ENCODE assay signal across 14 cellular contexts in the genomic region with DNA sequence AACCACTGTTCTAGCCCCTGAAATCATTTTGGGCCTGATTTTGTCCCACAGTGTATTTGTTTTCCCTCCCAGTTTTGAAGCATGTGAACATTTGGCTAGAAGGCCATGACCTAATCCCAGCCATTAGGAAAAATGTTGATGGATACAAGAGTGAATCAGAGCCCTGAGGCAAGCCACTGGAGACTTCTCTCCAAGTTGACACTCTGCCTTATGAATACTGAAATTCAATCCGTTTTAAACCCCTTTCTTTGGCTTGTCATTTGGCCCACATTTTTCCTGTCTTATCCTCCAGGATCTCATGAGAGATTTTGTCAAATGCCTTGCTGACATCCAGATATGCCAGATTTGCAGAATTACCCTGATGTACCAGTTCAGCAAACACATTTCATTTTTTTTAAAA.
A peak's percentile ranks its signal among the peaks of the same experiment; 100 is the strongest.
DNase-seq lines count a peak whose midpoint lies in the region; ATAC-seq and TF ChIP-seq lines count a peak whose summit lies in the region.
"Had no signal": no experiment of that assay in that cellular context is flagged by ENCODE, and none has a peak within 500 bp of the region (broad histone marks: within the 10 kb centered on the region; RNA-seq: fewer than 3 reads in every experiment).

No MANE protein-coding gene starts in this region.

- H3K36me3 ChIP-seq in brain microvascular endothelial cell (replicated peaks): no peaks in the 10 kb centered on the region
- H3K36me3 ChIP-seq: colonic mucosa, lower lobe of right lung, uterus had no signal

- no peaks in the 10 kb centered on the region for H3K27me3 ChIP-seq in brain microvascular endothelial cell (replicated peaks)
- H3K27me3 ChIP-seq: colonic mucosa, uterus had no signal

- in situ Hi-C loops in brain microvascular endothelial cell (cut with HindIII; ENCODE audit: low pct_ligation_motif_present, low sequenced_read_pairs): no loop called here
- in situ Hi-C loops in ACHN (cut with HindIII; ENCODE audit: low pct_ligation_motif_present, low pct_unique_long_range_greater_than_20kb, low sequenced_read_pairs): no loop called here

- H3K4me3 ChIP-seq in AG10803 (ENCODE audit: low read length): no peak overlapping the region
- no peak overlapping the region for H3K4me3 ChIP-seq in brain microvascular endothelial cell (ENCODE audit: low read depth, low read length)
- H3K4me3 ChIP-seq: colonic mucosa, lower lobe of right lung, uterus had no signal

- ATAC-seq in GM18517 (IDR thresholded peaks at IDR 0.05; ENCODE audit: unreplicated experiment): no peak
- ATAC-seq: lower lobe of right lung had no signal

- TF ChIP-seq CTCF in AG10803 (conservative IDR thresholded peaks at IDR 0.05; ENCODE audit: low read length) (no peak), brain microvascular endothelial cell (IDR thresholded peaks at IDR 0.05; ENCODE audit: low read depth, low read length, missing control alignments) (no peak)

- DNase-seq in AG10803 (ENCODE audit: low read depth): peak; percentile 54
- peak; percentile 79 for DNase-seq in LHCN-M2 (ENCODE audit: low read depth)
- DNase-seq in brain microvascular endothelial cell: peak; percentile 59
- peak; percentile 59 for DNase-seq in kidney tubule cell (ENCODE audit: low spot score)
- no peak for DNase-seq in ACHN
- DNase-seq in HK-2 (ENCODE audit: unreplicated experiment): no peak
- no peak for DNase-seq in DMS53 treated with DMSO at 0.1 percent for 48 hours (lab: John Stamatoyannopoulos, UW; ENCODE audit: unreplicated experiment)
- DNase-seq: activated effector memory CD4-positive, alpha-beta T cell treated with Interleukin-2 at 50 U/mL for 16 hours; colonic mucosa; KG1; lower lobe of right lung; stimulated activated CD4-positive, alpha-beta T cell treated with anti-CD3 and anti-CD28 coated beads, Interleukin-1b, Interleukin-23, amount 100 ng/mL, for 48 hours; uterus had no signal

- H3K27ac ChIP-seq in brain microvascular endothelial cell: peak overlapping the region; percentile 82
- H3K27ac ChIP-seq: colonic mucosa, lower lobe of right lung, uterus had no signal

Comparison
In these comparisons a context has a peak if more than half of its experiments do, and no peak if none do; other contexts are left out.
1. DNase-seq: peak in AG10803 (single experiment), LHCN-M2 (single experiment), brain microvascular endothelial cell (single experiment) and kidney tubule cell (single experiment); none in ACHN (single experiment), HK-2 (single experiment) and DMS53 treated with DMSO at 0.1 percent for 48 hours (single experiment).